In the genomic region with DNA sequence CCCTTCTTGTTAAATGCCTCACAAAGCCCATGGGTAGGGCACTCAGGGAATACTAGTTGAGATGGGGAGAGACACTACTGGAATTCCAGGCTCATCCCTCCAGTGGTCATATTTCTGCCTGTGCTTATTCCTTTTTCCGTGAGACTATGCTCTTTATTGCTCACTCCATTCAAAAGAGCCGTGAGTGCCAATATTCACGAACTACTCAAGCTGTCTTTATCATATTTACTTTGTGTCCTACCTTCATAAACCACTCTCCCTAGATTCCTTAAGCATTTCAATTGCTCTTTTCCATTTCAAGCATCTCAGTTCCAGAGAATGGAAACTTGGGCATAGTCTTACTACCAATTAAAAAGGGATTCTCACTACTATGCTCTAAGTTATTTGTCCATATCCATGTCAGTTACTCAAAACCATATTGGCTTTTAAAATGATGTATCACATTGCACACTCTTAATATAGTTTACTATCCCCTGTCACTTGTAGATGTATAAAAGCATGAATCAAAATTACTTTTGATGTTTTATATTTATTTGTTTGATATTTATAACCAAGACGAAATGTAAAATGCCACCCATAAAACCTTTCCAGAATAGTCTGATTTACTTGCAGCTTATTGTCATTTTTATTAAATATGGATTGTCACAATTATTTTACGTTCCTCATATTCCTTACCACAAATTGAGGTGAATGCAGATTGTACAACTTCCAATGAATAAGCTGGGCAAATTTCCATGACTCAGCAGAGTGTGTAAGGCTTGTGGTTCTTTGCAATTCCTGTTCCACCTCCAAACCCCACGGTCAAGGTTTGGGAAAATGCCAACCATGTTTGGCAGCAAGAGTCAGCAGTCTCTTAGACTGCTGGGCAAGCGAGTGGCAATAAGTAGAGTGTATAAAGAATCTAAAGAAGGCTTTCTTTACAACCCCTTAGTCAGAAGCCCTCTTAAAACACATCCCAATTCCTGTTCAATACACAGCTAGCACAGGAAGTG, we compare ENCODE assay signal across 10 cellular contexts. TPM values are rescaled to one million over a fixed set of nuclear protein-coding genes. Genes with fewer than 3 reads are reported as not detected.
DNase-seq lines count a peak whose midpoint lies in the region; ATAC-seq, FAIRE-seq and TF ChIP-seq lines count a peak whose summit lies in the region.
"Had no signal": no experiment of that assay in that cellular context is flagged by ENCODE, and none has a peak within 500 bp of the region (broad histone marks: within the 10 kb centered on the region; RNA-seq: fewer than 3 reads in every experiment).

No MANE protein-coding gene starts in this region.

- H3K9ac ChIP-seq in K562 (ENCODE audit: insufficient read depth in 1 of 2, low read depth in 2 of 2, low read length in 2 of 2), result no peak overlapping the region

- no peak for FAIRE-seq in K562 (lab: Jason Lieb, UNC)

- BruUV-seq in K562 (replicated peaks; lab: Mats Ljungman, UMichigan), result no TSS peak

- H3K27ac ChIP-seq in K562 (ENCODE audit: extremely low read depth, low read depth, low read length), result no peak overlapping the region
- H3K27ac ChIP-seq: cardiac muscle cell had no signal

- ATAC-seq in K562 (no peak), natural killer cell (no peak)
- ATAC-seq: WTC11 had no signal

- no peaks in the 10 kb centered on the region for H3K79me2 ChIP-seq in K562 (ENCODE audit: control insufficient read depth, insufficient read depth, low read length)

- H3K9me3 Mint-ChIP-seq in mesothelial cell of epicardium (peaks cover 27% of the 10 kb centered on the region), natural killer cell (no peaks in the 10 kb centered on the region)

- TF ChIP-seq CTCF in K562 (IDR thresholded peaks at IDR 0.05 in 2 of 3, conservative IDR thresholded peaks at IDR 0.05 in 1 of 3; ENCODE audit: insufficient read depth in 2 of 3, low read depth in 1 of 3, low read length in 3 of 3), result no peak
- no peak for TF ChIP-seq CTCF in mesothelial cell of epicardium (IDR thresholded peaks at IDR 0.05; ENCODE audit: unreplicated experiment)
- no peak for TF ChIP-seq CTCF in natural killer cell (IDR thresholded peaks at IDR 0.05)
- no peak for TF ChIP-seq CTCF in GM13977 (IDR thresholded peaks at IDR 0.05; ENCODE audit: extremely low read depth, insufficient read depth, missing control alignments)

- H3K4me3 ChIP-seq in K562, result no peak overlapping the region
- H3K4me3 ChIP-seq: cardiac muscle cell had no signal

- no peaks in the 10 kb centered on the region for H3K9me1 ChIP-seq in K562 (ENCODE audit: control insufficient read depth, insufficient read depth, low read length)

- in situ Hi-C loops in K562 (cut with MboI), result no loop called here
- in situ Hi-C loops in GM13977 (cut with MboI; ENCODE audit: low pct_unique_long_range_greater_than_20kb, low sequenced_read_pairs, unreplicated experiment), result no loop called here

- no peaks in the 10 kb centered on the region for H3K36me3 ChIP-seq in K562 (ENCODE audit: control insufficient read depth, insufficient read depth, low read length)
- H3K36me3 ChIP-seq: cardiac muscle cell had no signal

- 62% methylated on average over 7 of the region's 7 CpGs for WGBS in K562 (ENCODE audit: insufficient coverage, low coverage, missing lambda C conversion rate)

- no peak overlapping the region for H3K27ac Mint-ChIP-seq in mesothelial cell of epicardium
- no peak overlapping the region for H3K27ac Mint-ChIP-seq in natural killer cell
- H3K27ac Mint-ChIP-seq: WTC11 had no signal

- H3K36me3 Mint-ChIP-seq in mesothelial cell of epicardium (peaks cover 5% of the 10 kb centered on the region), natural killer cell (no peaks in the 10 kb centered on the region)
- H3K36me3 Mint-ChIP-seq: WTC11 had no signal

- intact Hi-C loops in K562 (cut with micrococcal nuclease) (no loop called here), natural killer cell (cut with micrococcal nuclease) (no loop called here)

- POLR2A ChIA-PET in K562 (lab: Yijun Ruan, JAX), result no interaction called here

- CTCF ChIA-PET in K562 (lab: Yijun Ruan, JAX; ENCODE audit: low intra/inter-chr PET ratio), result no interaction called here

- H3K4me3 Mint-ChIP-seq in mesothelial cell of epicardium (no peak overlapping the region), natural killer cell (no peak overlapping the region)
- H3K4me3 Mint-ChIP-seq: WTC11 had no signal

- no peak for TF ChIP-seq POLR2A in K562 (conservative IDR thresholded peaks at IDR 0.05)

- H3K4me1 Mint-ChIP-seq in mesothelial cell of epicardium (peaks cover 2% of the 10 kb centered on the region), natural killer cell (peaks cover 7 to 21% of the 10 kb centered on the region in 2 donors)

- peaks cover 0 to 18% of the 10 kb centered on the region in 2 experiments; a peak in 3 of 5 replicates for H3K4me1 ChIP-seq in K562 (replicated peaks in 1 of 2; ENCODE audit: control insufficient read depth in 2 of 2, insufficient read depth in 2 of 2, low read length in 2 of 2)

- H3K27me3 Mint-ChIP-seq in mesothelial cell of epicardium (ENCODE audit: low read depth), result no peaks in the 10 kb centered on the region
- H3K27me3 Mint-ChIP-seq in natural killer cell (ENCODE audit: low read depth in 2 of 2), result peaks cover 0 to 7% of the 10 kb centered on the region in 2 donors

- H3K9me3 ChIP-seq in K562 (replicated peaks; ENCODE audit: control insufficient read depth, insufficient read depth, low read depth, low read length), result no peaks in the 10 kb centered on the region

- TF ChIP-seq RAD21 in Ishikawa (IDR thresholded peaks at IDR 0.05; ENCODE audit: low read depth), result no peak
- TF ChIP-seq RAD21 in K562 (CRISPR knock-in tag; conservative IDR thresholded peaks at IDR 0.05 in 1 of 2, IDR thresholded peaks at IDR 0.05 in 1 of 2), result no peak

- TF ChIP-seq EP300 in Ishikawa (IDR thresholded peaks at IDR 0.05; ENCODE audit: borderline replicate concordance), result no peak
- no peak for TF ChIP-seq EP300 in K562 (IDR thresholded peaks at IDR 0.05; ENCODE audit: low read length)

- DNase-seq in AG08395 (ENCODE audit: low spot score) (peak; percentile 67), K562 (ENCODE audit: extremely low read depth in 1 of 4, low spot score in 3 of 4) (peak in 1 of 4 experiments; percentile 31), kidney tubule cell (ENCODE audit: low spot score) (peak; percentile 86), cortex of kidney (lab: John Stamatoyannopoulos, UW) (no peak), mesothelial cell of epicardium (ENCODE audit: low spot score in 2 of 2, unreplicated experiment in 2 of 2) (no peak), natural killer cell (no peak), GM13977 (ENCODE audit: low spot score) (no peak)

- no peaks in the 10 kb centered on the region for H3K27me3 ChIP-seq in K562 (ENCODE audit: control insufficient read depth in 2 of 2, insufficient read depth in 2 of 2, low read length in 2 of 2)
- H3K27me3 ChIP-seq: cardiac muscle cell had no signal

- no peak overlapping the region; the same call in 1 of the 2 replicates for H3K4me2 ChIP-seq in K562 (ENCODE audit: insufficient read depth, low read length)

- no peaks in the 10 kb centered on the region for H4K20me1 ChIP-seq in K562 (replicated peaks; ENCODE audit: control insufficient read depth, insufficient read depth, low read length)

- peak overlapping the region; percentile 53 for H2AFZ ChIP-seq in K562 (ENCODE audit: low read depth, low read length)

TF ChIP-seq in Ishikawa, 13 proteins besides CTCF, POLR2A, EP300 and RAD21 (continues in another document):
- TF ChIP-seq YY1 (IDR thresholded peaks at IDR 0.05; ENCODE audit: low read depth) (no peak), ZBTB7A (IDR thresholded peaks at IDR 0.05; ENCODE audit: low read depth) (no peak), CREB1 (IDR thresholded peaks at IDR 0.05; ENCODE audit: low read depth) (no peak), FOXM1 (IDR thresholded peaks at IDR 0.05; ENCODE audit: borderline replicate concordance, low read depth) (no peak), NFIC (IDR thresholded peaks at IDR 0.05) (peak; percentile 55)

TF ChIP-seq in K562, 482 proteins besides CTCF, POLR2A, EP300 and RAD21 (continues in another document):
- TF ChIP-seq SMAD2 (IDR thresholded peaks at IDR 0.05; ENCODE audit: low read depth, low read length) (no peak), C11orf30 (IDR thresholded peaks at IDR 0.05; ENCODE audit: low read depth) (peak; percentile 92), GATA2 (CRISPR knock-in tag; IDR thresholded peaks at IDR 0.05) (no peak), NFATC3 (IDR thresholded peaks at IDR 0.05) (no peak), MAFF (IDR thresholded peaks at IDR 0.05; ENCODE audit: low read length) (peak; percentile 92)
- TF ChIP-seq, protein P1, sequence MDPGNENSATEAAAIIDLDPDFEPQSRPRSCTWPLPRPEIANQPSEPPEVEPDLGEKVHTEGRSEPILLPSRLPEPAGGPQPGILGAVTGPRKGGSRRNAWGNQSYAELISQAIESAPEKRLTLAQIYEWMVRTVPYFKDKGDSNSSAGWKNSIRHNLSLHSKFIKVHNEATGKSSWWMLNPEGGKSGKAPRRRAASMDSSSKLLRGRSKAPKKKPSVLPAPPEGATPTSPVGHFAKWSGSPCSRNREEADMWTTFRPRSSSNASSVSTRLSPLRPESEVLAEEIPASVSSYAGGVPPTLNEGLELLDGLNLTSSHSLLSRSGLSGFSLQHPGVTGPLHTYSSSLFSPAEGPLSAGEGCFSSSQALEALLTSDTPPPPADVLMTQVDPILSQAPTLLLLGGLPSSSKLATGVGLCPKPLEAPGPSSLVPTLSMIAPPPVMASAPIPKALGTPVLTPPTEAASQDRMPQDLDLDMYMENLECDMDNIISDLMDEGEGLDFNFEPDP (CRISPR knock-in tag; IDR thresholded peaks at IDR 0.05), result no peak

RNA-seq across cellular contexts. Expression of gene ENOX2, which starts 24.4 kb away (rescaled TPM):
- 9.7 and 14.3 TPM in 2 replicates for total RNA-seq in K562 (2011; cell fraction: chromatin; rRNA removed; ENCODE audit: low replicate concordance)
- total RNA-seq in K562 (2011; cell fraction: nucleolus; rRNA removed), result 3.6 and 4.3 TPM in 2 replicates
- total RNA-seq in K562 (2011; cell fraction: nucleoplasm; rRNA removed), result 5.9 and 7.3 TPM in 2 replicates
- total RNA-seq in K562 (2014; rRNA removed) (10.3 and 14.5 TPM in 2 replicates), K562 (2014; rRNA removed; fragmentation: Illumina TruSeq; extraction: Trizol) (15.6 and 17.1 TPM in 2 replicates), K562 (2015; rRNA removed; fragmentation: Illumina TruSeq; extraction: Trizol) (13.3 and 13.8 TPM in 2 replicates), K562 (2021) (16.7 and 17.5 TPM in 2 replicates), mesothelial cell of epicardium (12.4 to 14.0 TPM (median 13.0 TPM) in 3 replicates), natural killer cell (10 to 100 TPM in 2 of 3 donors, 1 to 10 TPM in 1; 9.3 to 14.7 (median 13.3) TPM)
- polyA plus RNA-seq in K562 (2011; rRNA removed) (18.0 and 24.0 TPM in 2 replicates), K562 (2014; fragmentation: Illumina TruSeq; extraction: Trizol) (16.5 and 18.3 TPM in 2 replicates), K562 (2014; fragmentation: Nextera tagmentation; extraction: Ambion mirVana) (1 to 10 TPM; 8.4 TPM), K562 (2014; rRNA removed) (6.1 and 8.3 TPM in 2 replicates)
- 8.3 and 10.0 TPM in 2 replicates for polyA plus RNA-seq in K562 (2011; cell fraction: cytosol; rRNA removed)
- 7.5 TPM in 2 replicates for polyA plus RNA-seq in K562 (2011; cell fraction: nucleus; rRNA removed)
- polyA plus RNA-seq in K562 (2012), result 14.7 and 16.3 TPM in 2 replicates
- 29.4 and 32.7 TPM in 2 replicates for polyA minus RNA-seq in K562 (2011; rRNA and poly(A)+ RNA removed)
- 10.1 and 10.5 TPM in 2 replicates for polyA minus RNA-seq in K562 (2011; cell fraction: cytosol; rRNA and poly(A)+ RNA removed)
- 5.1 and 9.6 TPM in 2 replicates for polyA minus RNA-seq in K562 (2011; cell fraction: nucleus; rRNA and poly(A)+ RNA removed)

Comparison
In these comparisons a context has a peak if more than half of its experiments do, and no peak if none do; other contexts are left out.
1. DNase-seq: peak in AG08395 (single experiment) and kidney tubule cell (single experiment); none in cortex of kidney (single experiment), mesothelial cell of epicardium (0 of 2), natural killer cell (single experiment) and GM13977 (single experiment).